In genomic region chr2:64482765-64483504, GRCh38 we compare ENCODE assay signal across 13 cellular contexts. TPM values are rescaled to one million over a fixed set of nuclear protein-coding genes. Genes with fewer than 3 reads are reported as not detected.
DNase-seq lines count a peak whose midpoint lies in the region; ATAC-seq and TF ChIP-seq lines count a peak whose summit lies in the region.
"Had no signal": no experiment of that assay in that cellular context is flagged by ENCODE, and none has a peak within 500 bp of the region (broad histone marks: within the 10 kb centered on the region; RNA-seq: fewer than 3 reads in every experiment).

No MANE protein-coding gene starts in this region.

- no peak overlapping the region for H3K4me2 ChIP-seq in SK-N-SH

- no peaks in the 10 kb centered on the region for H3K79me2 ChIP-seq in SK-N-SH (ENCODE audit: insufficient read depth)

- CTCF ChIA-PET in SK-N-SH (lab: Yijun Ruan, JAX), result interaction anchor here (0.9 to 1.1 kb wide), 2 partner anchors 9 to 40 kb away, joined by 3 read pairs; no protein-coding TSS in a partner anchor

- 29% methylated on average over 5 of the region's 5 CpGs for WGBS in SK-N-SH (ENCODE audit: low lambda C conversion rate)
- WGBS in esophagus squamous epithelium, 2 donors, result 26 to 53% methylated on average over 5 of the region's 5 CpGs
- WGBS in suprapubic skin, result 30% methylated on average over 5 of the region's 5 CpGs

- TF ChIP-seq EP300 in SK-N-SH (IDR thresholded peaks at IDR 0.05; ENCODE audit: borderline replicate concordance in 1 of 2, low read depth in 1 of 2, low read length in 1 of 2), result no peak
- no peak for TF ChIP-seq EP300 in suprapubic skin (IDR thresholded peaks at IDR 0.05)

- no peaks in the 10 kb centered on the region for H3K9me2 ChIP-seq in SK-N-SH

- POLR2A ChIA-PET in SK-N-SH (lab: Yijun Ruan, JAX), result interaction anchor here (1.6 kb wide), 1 partner anchor 11 kb away, joined by 4 read pairs; no protein-coding TSS in a partner anchor

- H3K27me3 ChIP-seq in SK-N-SH (ENCODE audit: insufficient read depth) (no peaks in the 10 kb centered on the region; the same call in 1 of the 2 replicates), esophagus squamous epithelium (no peaks in the 10 kb centered on the region), suprapubic skin (no peaks in the 10 kb centered on the region)
- H3K27me3 ChIP-seq: uterus had no signal

- TF ChIP-seq POLR2A in esophagus squamous epithelium (IDR thresholded peaks at IDR 0.05), result no peak
- no peak for TF ChIP-seq POLR2A in suprapubic skin (IDR thresholded peaks at IDR 0.05)

- no peaks in the 10 kb centered on the region for H3K36me3 ChIP-seq in SK-N-SH (replicated peaks in 1 of 2; ENCODE audit: control insufficient read depth in 1 of 2, insufficient read depth in 2 of 2, low read length in 1 of 2)
- no peaks in the 10 kb centered on the region for H3K36me3 ChIP-seq in esophagus squamous epithelium
- no peaks in the 10 kb centered on the region for H3K36me3 ChIP-seq in suprapubic skin
- H3K36me3 ChIP-seq: heart left ventricle, uterus had no signal

- no peak overlapping the region for H3K4me3 ChIP-seq in SK-N-SH (ENCODE audit: low read depth in 2 of 2, low read length in 1 of 2)
- H3K4me3 ChIP-seq in esophagus squamous epithelium, result no peak overlapping the region
- H3K4me3 ChIP-seq in suprapubic skin, result no peak overlapping the region
- H3K4me3 ChIP-seq: heart left ventricle, uterus had no signal

- DNase-seq in SK-N-SH, result peak; percentile 41
- peak; percentile 59 for DNase-seq in RKO (ENCODE audit: low spot score)
- no peak for DNase-seq in esophagus squamous epithelium (lab: John Stamatoyannopoulos, UW)
- no peak for DNase-seq in suprapubic skin (ENCODE audit: low spot score in 2 of 2)
- no peak for DNase-seq in KBM-7
- DNase-seq: activated CD4-positive, alpha-beta T cell treated with anti-CD3 and anti-CD28 coated beads, Interleukin-2, amount 50 U/mL, for 4 hours; caudate nucleus; heart left ventricle; naive thymus-derived CD4-positive, alpha-beta T cell; uterus had no signal

- in situ Hi-C loops in KBM-7 (cut with MboI; ENCODE audit: low pct_unique_long_range_greater_than_20kb, low sequenced_read_pairs), result loop anchor here (10.0 kb wide), 1 partner anchor 148 kb away; no protein-coding TSS in a partner anchor

- H3K9me3 ChIP-seq in SK-N-SH, result no peaks in the 10 kb centered on the region
- no peaks in the 10 kb centered on the region for H3K9me3 ChIP-seq in esophagus squamous epithelium
- H3K9me3 ChIP-seq in suprapubic skin, result no peaks in the 10 kb centered on the region
- H3K9me3 ChIP-seq: heart left ventricle, uterus had no signal

- H3F3A ChIP-seq in SK-N-SH (replicated peaks; ENCODE audit: insufficient read depth), result peaks cover 8% of the 10 kb centered on the region

- H3K4me1 ChIP-seq in SK-N-SH (ENCODE audit: control insufficient read depth in 1 of 2, insufficient read depth in 2 of 2, low read depth in 1 of 2, low read length in 1 of 2), result peaks cover 5 to 10% of the 10 kb centered on the region in 2 experiments; a peak in 1 of 4 replicates
- H3K4me1 ChIP-seq in esophagus squamous epithelium, result peaks cover 5 to 61% (median 17%) of the 10 kb centered on the region in 3 donors
- H3K4me1 ChIP-seq in suprapubic skin, result peaks cover 42% of the 10 kb centered on the region
- H3K4me1 ChIP-seq: uterus had no signal

- TF ChIP-seq CTCF in SK-N-SH (IDR thresholded peaks at IDR 0.05) (no peak), esophagus squamous epithelium (IDR thresholded peaks at IDR 0.05) (no peak), suprapubic skin (IDR thresholded peaks at IDR 0.05) (no peak)

- H2AFZ ChIP-seq in SK-N-SH (ENCODE audit: low read depth), result no peak overlapping the region

- ATAC-seq in SK-N-SH treated with all-trans-retinoic acid at 6 μM for 48 hours, result no peak; the same call in 2 of the 3 replicates
- ATAC-seq in GM18868 (IDR thresholded peaks at IDR 0.05; ENCODE audit: unreplicated experiment), result no peak
- ATAC-seq in GM19463 (IDR thresholded peaks at IDR 0.05; ENCODE audit: unreplicated experiment), result no peak
- ATAC-seq: naive thymus-derived CD4-positive, alpha-beta T cell had no signal

- H4K20me1 ChIP-seq in SK-N-SH (ENCODE audit: insufficient read depth), result no peaks in the 10 kb centered on the region

- no peak overlapping the region for H3K9ac ChIP-seq in SK-N-SH

- 0 out of 2 replicates have a peak, but pooled peaks have one; percentile 4 for TF ChIP-seq RAD21 in SK-N-SH (IDR thresholded peaks at IDR 0.05; ENCODE audit: low read length)

- intact Hi-C loops in esophagus squamous epithelium (cut with DNase I), result loop anchor here (10.0 kb wide), 1 partner anchor 438 kb away; no protein-coding TSS in a partner anchor

- no peak overlapping the region for H3K27ac ChIP-seq in SK-N-SH (ENCODE audit: low read depth in 2 of 2, low read length in 1 of 2)
- H3K27ac ChIP-seq in esophagus squamous epithelium, result peak overlapping the region; percentile 7 to 67 (median 50)
- H3K27ac ChIP-seq in suprapubic skin, result peak overlapping the region; percentile 32
- H3K27ac ChIP-seq: heart left ventricle, uterus had no signal

TF ChIP-seq in SK-N-SH, 30 proteins besides CTCF, POLR2A, EP300 and RAD21 (continues in another document):
- TF ChIP-seq CHD2 (IDR thresholded peaks at IDR 0.05; ENCODE audit: low read length, partially characterized antibody) (peak; percentile 18), MXI1 (IDR thresholded peaks at IDR 0.05; ENCODE audit: low read depth, low read length) (0 out of 2 replicates have a peak, but pooled peaks have one; percentile 30), SIN3A (IDR thresholded peaks at IDR 0.05; ENCODE audit: borderline replicate concordance, low read depth, low read length) (no peak), RCOR1 (IDR thresholded peaks at IDR 0.05; ENCODE audit: low read length) (peak; percentile 81), GABPA (IDR thresholded peaks at IDR 0.05; ENCODE audit: low read depth) (no peak)

TF ChIP-seq in SK-N-SH treated with all-trans-retinoic acid at 6 μM for 48 hours, 23 proteins besides CTCF, POLR2A, EP300 and RAD21 (continues in another document):
- TF ChIP-seq, protein P1, sequence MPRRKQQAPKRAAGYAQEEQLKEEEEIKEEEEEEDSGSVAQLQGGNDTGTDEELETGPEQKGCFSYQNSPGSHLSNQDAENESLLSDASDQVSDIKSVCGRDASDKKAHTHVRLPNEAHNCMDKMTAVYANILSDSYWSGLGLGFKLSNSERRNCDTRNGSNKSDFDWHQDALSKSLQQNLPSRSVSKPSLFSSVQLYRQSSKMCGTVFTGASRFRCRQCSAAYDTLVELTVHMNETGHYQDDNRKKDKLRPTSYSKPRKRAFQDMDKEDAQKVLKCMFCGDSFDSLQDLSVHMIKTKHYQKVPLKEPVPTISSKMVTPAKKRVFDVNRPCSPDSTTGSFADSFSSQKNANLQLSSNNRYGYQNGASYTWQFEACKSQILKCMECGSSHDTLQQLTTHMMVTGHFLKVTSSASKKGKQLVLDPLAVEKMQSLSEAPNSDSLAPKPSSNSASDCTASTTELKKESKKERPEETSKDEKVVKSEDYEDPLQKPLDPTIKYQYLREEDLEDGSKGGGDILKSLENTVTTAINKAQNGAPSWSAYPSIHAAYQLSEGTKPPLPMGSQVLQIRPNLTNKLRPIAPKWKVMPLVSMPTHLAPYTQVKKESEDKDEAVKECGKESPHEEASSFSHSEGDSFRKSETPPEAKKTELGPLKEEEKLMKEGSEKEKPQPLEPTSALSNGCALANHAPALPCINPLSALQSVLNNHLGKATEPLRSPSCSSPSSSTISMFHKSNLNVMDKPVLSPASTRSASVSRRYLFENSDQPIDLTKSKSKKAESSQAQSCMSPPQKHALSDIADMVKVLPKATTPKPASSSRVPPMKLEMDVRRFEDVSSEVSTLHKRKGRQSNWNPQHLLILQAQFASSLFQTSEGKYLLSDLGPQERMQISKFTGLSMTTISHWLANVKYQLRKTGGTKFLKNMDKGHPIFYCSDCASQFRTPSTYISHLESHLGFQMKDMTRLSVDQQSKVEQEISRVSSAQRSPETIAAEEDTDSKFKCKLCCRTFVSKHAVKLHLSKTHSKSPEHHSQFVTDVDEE (CRISPR knock-in tag; IDR thresholded peaks at IDR 0.05), result no peak
- TF ChIP-seq ZFP30 (CRISPR knock-in tag; IDR thresholded peaks at IDR 0.05) (no peak), ZNF565 (CRISPR knock-in tag; conservative IDR thresholded peaks at IDR 0.05; ENCODE audit: low read depth) (no peak), OSR1 (CRISPR knock-in tag; IDR thresholded peaks at IDR 0.05) (no peak), CSRNP3 (CRISPR knock-in tag; IDR thresholded peaks at IDR 0.05) (no peak), CREB5 (CRISPR knock-in tag; IDR thresholded peaks at IDR 0.05; ENCODE audit: low read depth) (no peak), ZC3H10 (CRISPR knock-in tag; IDR thresholded peaks at IDR 0.05) (no peak)

RNA-seq across cellular contexts. Expression of gene LGALSL, which starts 29.0 kb away (rescaled TPM):
- polyA plus RNA-seq in SK-N-SH (2012; rRNA removed), result 4.9 and 6.5 TPM in 2 replicates
- 5.1 and 6.4 TPM in 2 replicates for polyA plus RNA-seq in SK-N-SH (2012; cell fraction: cytosol; rRNA removed)
- polyA plus RNA-seq in SK-N-SH (2012; cell fraction: nucleus; rRNA removed), result 2.8 and 3.3 TPM in 2 replicates
- total RNA-seq in esophagus squamous epithelium (10 to 100 TPM; 16.4 to 56.0 (median 33.5) TPM), suprapubic skin (100 to 1,000 TPM in 2 of 4 donors, 10 to 100 TPM in 2; 74.2 to 133 (median 106) TPM)

RNA-seq across cellular contexts. Expression of gene AFTPH, which starts 41.2 kb away (rescaled TPM):
- 7.4 and 9.8 TPM in 2 replicates for polyA plus RNA-seq in SK-N-SH (2012; rRNA removed)
- 10.4 and 11.0 TPM in 2 replicates for polyA plus RNA-seq in SK-N-SH (2012; cell fraction: cytosol; rRNA removed)
- polyA plus RNA-seq in SK-N-SH (2012; cell fraction: nucleus; rRNA removed), result 3.9 and 8.2 TPM in 2 replicates
- 10 to 100 TPM; 30.3 to 52.8 (median 43.8) TPM for total RNA-seq in esophagus squamous epithelium
- total RNA-seq in suprapubic skin, result 10 to 100 TPM; 49.1 to 64.3 (median 57.1) TPM

Comparison
In these comparisons a context has a peak if more than half of its experiments do, and no peak if none do; other contexts are left out.
1. DNase-seq: peak in SK-N-SH (single experiment) and RKO (single experiment); none in esophagus squamous epithelium (single experiment), suprapubic skin (0 of 2) and KBM-7 (single experiment).
2. H3K27ac ChIP-seq: peak in esophagus squamous epithelium (4 of 4) and suprapubic skin (single experiment); none in SK-N-SH (0 of 2).